ENCODE assay signal across 1 cellular context in genomic region chr16:4426722-4427372, GRCh38.
TF ChIP-seq lines count a peak whose summit lies in the region.

No MANE protein-coding gene starts in this region.

TF ChIP-seq in WTC11, 78 proteins besides CTCF, POLR2A, EP300 and RAD21 (continued from another document):
- TF ChIP-seq ZNF532 (CRISPR knock-in tag; IDR thresholded peaks at IDR 0.05; ENCODE audit: borderline replicate concordance) (no peak), ARID4B (CRISPR knock-in tag; IDR thresholded peaks at IDR 0.05; ENCODE audit: borderline replicate concordance) (no peak), MXD4 (CRISPR knock-in tag; IDR thresholded peaks at IDR 0.05; ENCODE audit: borderline replicate concordance) (no peak), PREB (CRISPR knock-in tag; IDR thresholded peaks at IDR 0.05; ENCODE audit: borderline replicate concordance) (no peak), FOXK1 (CRISPR knock-in tag; IDR thresholded peaks at IDR 0.05) (no peak), E2F5 (CRISPR knock-in tag; IDR thresholded peaks at IDR 0.05) (no peak), RORB (CRISPR knock-in tag; IDR thresholded peaks at IDR 0.05) (no peak), NR2C2 (CRISPR knock-in tag; IDR thresholded peaks at IDR 0.05) (no peak), AR (CRISPR knock-in tag; IDR thresholded peaks at IDR 0.05) (no peak)
